8 cellular contexts compared by ENCODE assay signal in genomic region chr5:1316588-1316902, GRCh38. TPM values are rescaled to one million over a fixed set of nuclear protein-coding genes. Genes with fewer than 3 reads are reported as not detected.
DNase-seq lines count a peak whose midpoint lies in the region; ATAC-seq and TF ChIP-seq lines count a peak whose summit lies in the region.

No MANE protein-coding gene starts in this region.

- peak overlapping the region; percentile 90 for H3K27ac Mint-ChIP-seq in activated CD8-positive, alpha-beta memory T cell treated with anti-CD3 and anti-CD28 coated beads, Interleukin-2, amount 10 ng/mL, durations not matched to agents 7 days and 5 days
- H3K27ac Mint-ChIP-seq in endodermal cell: peak overlapping the region; percentile 78

- H3K9ac ChIP-seq in OCI-LY1 (ENCODE audit: low read length): peak overlapping the region; percentile 62
- H3K9ac ChIP-seq in endodermal cell (ENCODE audit: extremely low read depth, low read length, poor library complexity, severe bottlenecking): no peak overlapping the region

- H3K4me1 ChIP-seq in OCI-LY1 (ENCODE audit: insufficient read depth, low read length, severe bottlenecking): peaks cover 61% of the 10 kb centered on the region
- peaks cover 6% of the 10 kb centered on the region for H3K4me1 ChIP-seq in endodermal cell (ENCODE audit: control insufficient read depth, insufficient read depth, low read length)
- H3K4me1 ChIP-seq in stomach: peaks cover 19 to 49% (median 43%) of the 10 kb centered on the region in 4 donors

- no peaks in the 10 kb centered on the region for H3K9me2 ChIP-seq in OCI-LY1 (ENCODE audit: low read depth, low read length)

- H3K36me3 Mint-ChIP-seq in activated CD8-positive, alpha-beta memory T cell treated with anti-CD3 and anti-CD28 coated beads, Interleukin-2, amount 10 ng/mL, durations not matched to agents 7 days and 5 days: peaks cover 26% of the 10 kb centered on the region
- peaks cover 37% of the 10 kb centered on the region for H3K36me3 Mint-ChIP-seq in endodermal cell (ENCODE audit: low read depth)

- peaks cover 44% of the 10 kb centered on the region for H3K36me3 ChIP-seq in OCI-LY1 (ENCODE audit: insufficient read depth, low read length)
- peaks cover 33% of the 10 kb centered on the region for H3K36me3 ChIP-seq in endodermal cell (ENCODE audit: control insufficient read depth, insufficient read depth, low read length)
- H3K36me3 ChIP-seq in stomach: peaks cover 33 to 48% (median 45%) of the 10 kb centered on the region in 4 donors

- H3K9me3 ChIP-seq in OCI-LY1 (ENCODE audit: low read length): peaks cover 1% of the 10 kb centered on the region; the same call in 1 of the 2 replicates
- H3K9me3 ChIP-seq in endodermal cell (ENCODE audit: control insufficient read depth, low read length): no peaks in the 10 kb centered on the region
- no peaks in the 10 kb centered on the region for H3K9me3 ChIP-seq in stomach

- no peaks in the 10 kb centered on the region for H4K20me1 ChIP-seq in OCI-LY1 (ENCODE audit: insufficient read depth, low read length)

- H3F3A ChIP-seq in OCI-LY1 (ENCODE audit: insufficient read depth, low read length): peaks cover 18% of the 10 kb centered on the region

- H3K27me3 ChIP-seq in OCI-LY1 (ENCODE audit: insufficient read depth, low read length) (no peaks in the 10 kb centered on the region), endodermal cell (ENCODE audit: control insufficient read depth, insufficient read depth, low read length, poor library complexity, severe bottlenecking) (no peaks in the 10 kb centered on the region), stomach (peaks cover 0 to 2% (median 0%) of the 10 kb centered on the region in 3 donors)

- TF ChIP-seq CTCF in OCI-LY1 (IDR thresholded peaks at IDR 0.05; ENCODE audit: low read length) (no peak), endodermal cell (conservative IDR thresholded peaks at IDR 0.05) (no peak), stomach (IDR thresholded peaks at IDR 0.05) (no peak)

- H3K4me3 Mint-ChIP-seq in activated CD8-positive, alpha-beta memory T cell treated with anti-CD3 and anti-CD28 coated beads, Interleukin-2, amount 10 ng/mL, durations not matched to agents 7 days and 5 days: peak overlapping the region; percentile 44
- peak overlapping the region; percentile 30 for H3K4me3 Mint-ChIP-seq in endodermal cell

- CTCF ChIA-PET in activated CD8-positive, alpha-beta memory T cell treated with anti-CD3 and anti-CD28 coated beads, Interleukin-2, amount 10 ng/mL, durations not matched to agents 7 days and 5 days (lab: Charles Lee): interaction anchor here (0.9 kb wide), 1 partner anchor 11 kb away, joined by 3 read pairs; no protein-coding TSS in a partner anchor

- H2AFZ ChIP-seq in OCI-LY1 (ENCODE audit: low read length): no peak overlapping the region

- peak overlapping the region; percentile 100 for H3K27ac ChIP-seq in OCI-LY1 (ENCODE audit: low read depth, low read length, poor library complexity, severe bottlenecking)
- H3K27ac ChIP-seq in endodermal cell (ENCODE audit: low read depth, low read length): no peak overlapping the region
- H3K27ac ChIP-seq in stomach: peak overlapping the region; percentile 76 to 91 (median 88)

- peaks cover 63% of the 10 kb centered on the region for H3K4me1 Mint-ChIP-seq in activated CD8-positive, alpha-beta memory T cell treated with anti-CD3 and anti-CD28 coated beads, Interleukin-2, amount 10 ng/mL, durations not matched to agents 7 days and 5 days
- H3K4me1 Mint-ChIP-seq in endodermal cell: peaks cover 21% of the 10 kb centered on the region

- ATAC-seq in activated CD8-positive, alpha-beta memory T cell treated with anti-CD3 and anti-CD28 coated beads, Interleukin-2, amount 10 ng/mL, durations not matched to agents 7 days and 5 days: peak; percentile 2
- no peak for ATAC-seq in GM21423 (IDR thresholded peaks at IDR 0.05; ENCODE audit: unreplicated experiment)
- no peak for ATAC-seq in HG03280 (IDR thresholded peaks at IDR 0.05; ENCODE audit: unreplicated experiment)

- no peaks in the 10 kb centered on the region for H3K9me3 Mint-ChIP-seq in activated CD8-positive, alpha-beta memory T cell treated with anti-CD3 and anti-CD28 coated beads, Interleukin-2, amount 10 ng/mL, durations not matched to agents 7 days and 5 days (ENCODE audit: low read depth)
- peaks cover 4% of the 10 kb centered on the region for H3K9me3 Mint-ChIP-seq in endodermal cell

- DNase-seq in activated CD8-positive, alpha-beta memory T cell treated with anti-CD3 and anti-CD28 coated beads, Interleukin-2, amount 10 ng/mL, durations not matched to agents 7 days and 5 days: no peak
- DNase-seq in activated CD8-positive, alpha-beta memory T cell treated with anti-CD3 and anti-CD28 coated beads, Interleukin-2, amount 50 U/mL, for 4 hours: no peak
- DNase-seq in endodermal cell: no peak
- DNase-seq in stomach: no peak
- DNase-seq in foreskin melanocyte: no peak

- intact Hi-C loops in stomach (cut with DNase I; ENCODE audit: low total_unique reads): no loop called here

- no peak for TF ChIP-seq EP300 in stomach (IDR thresholded peaks at IDR 0.05)

- H3K27me3 Mint-ChIP-seq in activated CD8-positive, alpha-beta memory T cell treated with anti-CD3 and anti-CD28 coated beads, Interleukin-2, amount 10 ng/mL, durations not matched to agents 7 days and 5 days: peaks cover 3% of the 10 kb centered on the region
- no peaks in the 10 kb centered on the region for H3K27me3 Mint-ChIP-seq in endodermal cell (ENCODE audit: insufficient read depth)

- peak overlapping the region; percentile 79 for H3K4me2 ChIP-seq in OCI-LY1 (ENCODE audit: low read length)

- 88 to 90% methylated on average over 9 to 13 of the region's 13 CpGs for WGBS in endodermal cell (ENCODE audit: insufficient coverage in 1 of 2, insufficient read length in 1 of 2), 2 experiments
- 21 to 43% (median 29%) methylated on average over 11 to 13 of the region's 13 CpGs for WGBS in stomach, 5 donors

- TF ChIP-seq POLR2A in stomach (IDR thresholded peaks at IDR 0.05): no peak

- H3K4me3 ChIP-seq in OCI-LY1 (ENCODE audit: low read depth, low read length, poor library complexity, severe bottlenecking) (peak overlapping the region; percentile 54), endodermal cell (ENCODE audit: low read length) (no peak overlapping the region), stomach (peak overlapping the region in 1 of 4 donors; percentile 36)

- no peaks in the 10 kb centered on the region for H3K79me2 ChIP-seq in OCI-LY1 (ENCODE audit: insufficient read depth, low read length)

RNA-seq across cellular contexts. Expression of gene TERT, which starts 21.7 kb away (rescaled TPM):
- 1 to 10 TPM in 1 of 2 experiments, under 1 TPM in 1; 0.82 to 1.5 TPM for total RNA-seq in activated CD8-positive, alpha-beta memory T cell treated with anti-CD3 and anti-CD28 coated beads, Interleukin-2, amount 10 ng/mL, durations not matched to agents 7 days and 5 days
- total RNA-seq in endodermal cell (1 to 10 TPM; 7.1 to 9.8 TPM), stomach (1 to 10 TPM in 1 of 5 donors, under 1 TPM in 1, not detected in 3; 0.37 to 4.0 TPM)
- polyA plus RNA-seq in endodermal cell (2013, experiment 1 of 2): 3.0 TPM
- polyA plus RNA-seq in endodermal cell (2013, experiment 2 of 2): 2.3 TPM
- polyA plus RNA-seq in stomach: under 1 TPM in 2 of 3 donors, not detected in 1; 0.19 to 0.40 TPM

RNA-seq across cellular contexts. Expression of gene CLPTM1L, which starts 28.4 kb away (rescaled TPM):
- 100 to 1,000 TPM; 107 to 115 TPM for total RNA-seq in activated CD8-positive, alpha-beta memory T cell treated with anti-CD3 and anti-CD28 coated beads, Interleukin-2, amount 10 ng/mL, durations not matched to agents 7 days and 5 days
- total RNA-seq in endodermal cell (10 to 100 TPM; 68.0 to 89.4 TPM), stomach (100 to 1,000 TPM in 4 of 5 donors, 10 to 100 TPM in 1; 90.6 to 202 (median 183) TPM)
- 90.0 TPM for polyA plus RNA-seq in endodermal cell (2013, experiment 1 of 2)
- polyA plus RNA-seq in endodermal cell (2013, experiment 2 of 2): 75.7 TPM
- 10 to 100 TPM; 60.8 to 72.3 (median 61.9) TPM for polyA plus RNA-seq in stomach
